Comparison of ENCODE assay signal across 1 cellular context in the genomic region with DNA sequence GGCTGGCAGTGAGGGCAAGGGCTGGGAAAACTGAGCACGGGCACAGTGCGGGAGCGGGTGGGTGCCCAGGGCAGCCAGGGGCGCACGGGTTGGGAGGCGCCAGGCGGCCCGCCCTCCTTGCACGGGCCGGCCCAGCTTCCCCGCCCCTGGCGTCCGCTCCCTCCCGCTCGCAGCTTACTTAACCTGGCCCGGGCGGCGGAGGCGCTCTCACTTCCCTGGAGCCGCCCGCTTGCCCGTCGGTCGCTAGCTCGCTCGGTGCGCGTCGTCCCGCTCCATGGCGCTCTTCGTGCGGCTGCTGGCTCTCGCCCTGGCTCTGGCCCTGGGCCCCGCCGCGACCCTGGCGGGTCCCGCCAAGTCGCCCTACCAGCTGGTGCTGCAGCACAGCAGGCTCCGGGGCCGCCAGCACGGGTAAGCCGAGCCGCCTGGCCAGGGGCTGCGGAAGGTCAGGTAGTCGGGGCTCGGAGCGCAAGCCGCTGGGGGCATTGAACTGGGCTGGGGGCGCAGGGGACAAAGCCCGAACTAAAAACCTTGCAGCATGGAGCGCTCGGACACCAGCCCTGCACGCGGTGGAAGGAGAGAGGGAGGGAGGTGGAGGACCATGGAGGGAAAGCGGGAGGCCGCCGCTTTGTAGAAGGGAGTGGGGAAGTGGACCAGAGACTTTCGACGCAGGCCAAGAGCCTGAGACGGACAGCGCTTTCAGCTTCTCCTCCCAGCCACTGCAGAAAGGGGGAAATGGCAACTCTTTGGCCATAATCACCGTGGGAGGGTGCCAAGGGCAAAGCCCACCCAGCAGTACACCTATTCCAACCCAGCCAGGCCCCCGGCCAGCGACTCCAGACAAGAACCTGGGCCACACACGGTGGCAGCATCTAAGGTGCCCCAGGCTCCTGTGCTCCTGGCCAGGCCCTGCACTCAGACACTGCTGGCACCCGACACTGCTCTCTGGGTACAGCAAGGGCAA.
TF ChIP-seq lines count a peak whose summit lies in the region.

Gene TGFBI (plus strand): TSS at position 207 of the 961 bp plus-strand sequence. CDS start 68 bp downstream, at position 275.

TF ChIP-seq in HepG2, 621 proteins besides CTCF, POLR2A, EP300 and RAD21 (continued from another document and continues in another):
- TF ChIP-seq IKZF4 (CRISPR knock-in tag; IDR thresholded peaks at IDR 0.05; ENCODE audit: borderline replicate concordance, low read depth, not compliant biosample characterization), result no peak
- no peak for TF ChIP-seq ZNF598 (CRISPR knock-in tag; IDR thresholded peaks at IDR 0.05; ENCODE audit: borderline replicate concordance)
- TF ChIP-seq ERF (CRISPR knock-in tag; IDR thresholded peaks at IDR 0.05), result peak; percentile 90; the same call in 1 of the 2 replicates
- TF ChIP-seq ZFP37 (CRISPR knock-in tag; IDR thresholded peaks at IDR 0.05; ENCODE audit: borderline replicate concordance), result no peak; the same call in 1 of the 2 replicates
- TF ChIP-seq, protein P1, sequence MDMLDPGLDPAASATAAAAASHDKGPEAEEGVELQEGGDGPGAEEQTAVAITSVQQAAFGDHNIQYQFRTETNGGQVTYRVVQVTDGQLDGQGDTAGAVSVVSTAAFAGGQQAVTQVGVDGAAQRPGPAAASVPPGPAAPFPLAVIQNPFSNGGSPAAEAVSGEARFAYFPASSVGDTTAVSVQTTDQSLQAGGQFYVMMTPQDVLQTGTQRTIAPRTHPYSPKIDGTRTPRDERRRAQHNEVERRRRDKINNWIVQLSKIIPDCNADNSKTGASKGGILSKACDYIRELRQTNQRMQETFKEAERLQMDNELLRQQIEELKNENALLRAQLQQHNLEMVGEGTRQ (IDR thresholded peaks at IDR 0.05; ENCODE audit: low read depth, low read length), result no peak
- TF ChIP-seq, protein P1 (CRISPR knock-in tag; IDR thresholded peaks at IDR 0.05; ENCODE audit: borderline replicate concordance), result no peak; the same call in 1 of the 2 replicates
- TF ChIP-seq SAFB2 (CRISPR knock-in tag; IDR thresholded peaks at IDR 0.05; ENCODE audit: borderline replicate concordance, low read depth), result peak; percentile 89
- peak; percentile 72; the same call in 1 of the 2 replicates for TF ChIP-seq ZSCAN29 (CRISPR knock-in tag; conservative IDR thresholded peaks at IDR 0.05)
- TF ChIP-seq EHMT2 (IDR thresholded peaks at IDR 0.05; ENCODE audit: borderline replicate concordance, low read depth, low read length), result no peak
- no peak for TF ChIP-seq GMEB2 (CRISPR knock-in tag; IDR thresholded peaks at IDR 0.05; ENCODE audit: low read depth)
- peak; percentile 86; the same call in 1 of the 2 replicates for TF ChIP-seq FLYWCH1 (CRISPR knock-in tag; IDR thresholded peaks at IDR 0.05)
- TF ChIP-seq KDM4B (CRISPR knock-in tag; IDR thresholded peaks at IDR 0.05), result no peak; the same call in 1 of the 2 replicates
- no peak; the same call in 1 of the 2 replicates for TF ChIP-seq AHR (CRISPR knock-in tag; IDR thresholded peaks at IDR 0.05)
- peak; percentile 79; the same call in 1 of the 2 replicates for TF ChIP-seq ZNF607 (CRISPR knock-in tag; IDR thresholded peaks at IDR 0.05; ENCODE audit: borderline replicate concordance)
- TF ChIP-seq ZNF354B (CRISPR knock-in tag; IDR thresholded peaks at IDR 0.05), result 0 out of 2 replicates have a peak, but pooled peaks have one; percentile 31
- TF ChIP-seq BCL6 (CRISPR knock-in tag; IDR thresholded peaks at IDR 0.05), result peak; percentile 42
- TF ChIP-seq, protein P2, sequence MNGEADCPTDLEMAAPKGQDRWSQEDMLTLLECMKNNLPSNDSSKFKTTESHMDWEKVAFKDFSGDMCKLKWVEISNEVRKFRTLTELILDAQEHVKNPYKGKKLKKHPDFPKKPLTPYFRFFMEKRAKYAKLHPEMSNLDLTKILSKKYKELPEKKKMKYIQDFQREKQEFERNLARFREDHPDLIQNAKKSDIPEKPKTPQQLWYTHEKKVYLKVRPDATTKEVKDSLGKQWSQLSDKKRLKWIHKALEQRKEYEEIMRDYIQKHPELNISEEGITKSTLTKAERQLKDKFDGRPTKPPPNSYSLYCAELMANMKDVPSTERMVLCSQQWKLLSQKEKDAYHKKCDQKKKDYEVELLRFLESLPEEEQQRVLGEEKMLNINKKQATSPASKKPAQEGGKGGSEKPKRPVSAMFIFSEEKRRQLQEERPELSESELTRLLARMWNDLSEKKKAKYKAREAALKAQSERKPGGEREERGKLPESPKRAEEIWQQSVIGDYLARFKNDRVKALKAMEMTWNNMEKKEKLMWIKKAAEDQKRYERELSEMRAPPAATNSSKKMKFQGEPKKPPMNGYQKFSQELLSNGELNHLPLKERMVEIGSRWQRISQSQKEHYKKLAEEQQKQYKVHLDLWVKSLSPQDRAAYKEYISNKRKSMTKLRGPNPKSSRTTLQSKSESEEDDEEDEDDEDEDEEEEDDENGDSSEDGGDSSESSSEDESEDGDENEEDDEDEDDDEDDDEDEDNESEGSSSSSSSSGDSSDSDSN (CRISPR knock-in tag; IDR thresholded peaks at IDR 0.05), result peak; percentile 99
- no peak for TF ChIP-seq CC2D1A (CRISPR knock-in tag; IDR thresholded peaks at IDR 0.05)
- no peak for TF ChIP-seq SMC3 (IDR thresholded peaks at IDR 0.05; ENCODE audit: low read length)
- TF ChIP-seq MTF2 (CRISPR knock-in tag; IDR thresholded peaks at IDR 0.05; ENCODE audit: borderline replicate concordance), result peak; percentile 64; the same call in 1 of the 2 replicates
- TF ChIP-seq HNRNPLL (IDR thresholded peaks at IDR 0.05; ENCODE audit: low read depth, low read length, poor library complexity, severe bottlenecking), result peak; percentile 81
- TF ChIP-seq ZNF143 (CRISPR knock-in tag; IDR thresholded peaks at IDR 0.05), result no peak; the same call in 1 of the 2 replicates
- TF ChIP-seq MYPOP (CRISPR knock-in tag; IDR thresholded peaks at IDR 0.05), result peak; percentile 86
- TF ChIP-seq ZNF644 (CRISPR knock-in tag; IDR thresholded peaks at IDR 0.05; ENCODE audit: low read depth), result no peak
- TF ChIP-seq ZKSCAN5 (CRISPR knock-in tag; IDR thresholded peaks at IDR 0.05), result 0 out of 2 replicates have a peak, but pooled peaks have one; percentile 33
- peak; percentile 86 for TF ChIP-seq ZFY (CRISPR knock-in tag; IDR thresholded peaks at IDR 0.05)
- no peak for TF ChIP-seq ZNF335 (CRISPR knock-in tag; IDR thresholded peaks at IDR 0.05)
- TF ChIP-seq ZSCAN20 (CRISPR knock-in tag; IDR thresholded peaks at IDR 0.05; ENCODE audit: borderline replicate concordance), result no peak
- peak; percentile 79 for TF ChIP-seq NR0B2 (CRISPR knock-in tag; IDR thresholded peaks at IDR 0.05)
- no peak for TF ChIP-seq ZNF10 (CRISPR knock-in tag; IDR thresholded peaks at IDR 0.05; ENCODE audit: borderline replicate concordance, low read depth)
- no peak for TF ChIP-seq CHD2 (IDR thresholded peaks at IDR 0.05; ENCODE audit: low read depth, low read length)
- TF ChIP-seq, protein P3, sequence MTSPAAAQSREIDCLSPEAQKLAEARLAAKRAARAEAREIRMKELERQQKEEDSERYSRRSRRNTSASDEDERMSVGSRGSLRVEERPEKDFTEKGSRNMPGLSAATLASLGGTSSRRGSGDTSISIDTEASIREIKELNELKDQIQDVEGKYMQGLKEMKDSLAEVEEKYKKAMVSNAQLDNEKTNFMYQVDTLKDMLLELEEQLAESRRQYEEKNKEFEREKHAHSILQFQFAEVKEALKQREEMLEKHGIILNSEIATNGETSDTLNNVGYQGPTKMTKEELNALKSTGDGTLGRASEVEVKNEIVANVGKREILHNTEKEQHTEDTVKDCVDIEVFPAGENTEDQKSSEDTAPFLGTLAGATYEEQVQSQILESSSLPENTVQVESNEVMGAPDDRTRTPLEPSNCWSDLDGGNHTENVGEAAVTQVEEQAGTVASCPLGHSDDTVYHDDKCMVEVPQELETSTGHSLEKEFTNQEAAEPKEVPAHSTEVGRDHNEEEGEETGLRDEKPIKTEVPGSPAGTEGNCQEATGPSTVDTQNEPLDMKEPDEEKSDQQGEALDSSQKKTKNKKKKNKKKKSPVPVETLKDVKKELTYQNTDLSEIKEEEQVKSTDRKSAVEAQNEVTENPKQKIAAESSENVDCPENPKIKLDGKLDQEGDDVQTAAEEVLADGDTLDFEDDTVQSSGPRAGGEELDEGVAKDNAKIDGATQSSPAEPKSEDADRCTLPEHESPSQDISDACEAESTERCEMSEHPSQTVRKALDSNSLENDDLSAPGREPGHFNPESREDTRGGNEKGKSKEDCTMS (CRISPR knock-in tag; conservative IDR thresholded peaks at IDR 0.05), result 0 out of 2 replicates have a peak, but pooled peaks have one; percentile 14
- TF ChIP-seq SALL2 (CRISPR knock-in tag; IDR thresholded peaks at IDR 0.05), result peak; percentile 65
- TF ChIP-seq AHDC1 (CRISPR knock-in tag; IDR thresholded peaks at IDR 0.05; ENCODE audit: borderline replicate concordance), result no peak
- peak; percentile 70; the same call in 1 of the 2 replicates for TF ChIP-seq WIZ (CRISPR knock-in tag; IDR thresholded peaks at IDR 0.05)
- TF ChIP-seq HOXA9 (CRISPR knock-in tag; IDR thresholded peaks at IDR 0.05; ENCODE audit: borderline replicate concordance), result peak; percentile 75; the same call in 1 of the 2 replicates
- no peak for TF ChIP-seq SMAD1 (CRISPR knock-in tag; IDR thresholded peaks at IDR 0.05; ENCODE audit: borderline replicate concordance, low read depth)
- TF ChIP-seq KLF12 (CRISPR knock-in tag; IDR thresholded peaks at IDR 0.05; ENCODE audit: borderline replicate concordance), result no peak
- no peak for TF ChIP-seq NFE2L2 (IDR thresholded peaks at IDR 0.05; ENCODE audit: low read length)
- no peak; the same call in 1 of the 2 replicates for TF ChIP-seq FOXA3 (CRISPR knock-in tag; IDR thresholded peaks at IDR 0.05)
